In genomic region chr21:33386222-33386784, GRCh38 we compare ENCODE assay signal across 1 cellular context.
TF ChIP-seq lines count a peak whose summit lies in the region.

No MANE protein-coding gene starts in this region.

TF ChIP-seq in HCT116, 20 proteins besides CTCF, POLR2A, EP300 and RAD21 (continued from another document):
- no peak for TF ChIP-seq ZBTB33 (IDR thresholded peaks at IDR 0.05; ENCODE audit: extremely low read depth, insufficient replicate concordance, low read length)
- no peak for TF ChIP-seq ELF1 (IDR thresholded peaks at IDR 0.05; ENCODE audit: borderline replicate concordance, low read depth)
